In genomic region chr18:58044370-58045264, GRCh38 we compare ENCODE assay signal across 8 cellular contexts. TPM values are rescaled to one million over a fixed set of nuclear protein-coding genes. Genes with fewer than 3 reads are reported as not detected.
DNase-seq lines count a peak whose midpoint lies in the region; ATAC-seq and TF ChIP-seq lines count a peak whose summit lies in the region.

No MANE protein-coding gene starts in this region.

- peak overlapping the region; percentile 98 for H3K4me3 Mint-ChIP-seq in osteocyte (ENCODE audit: unreplicated experiment)

- H3K4me1 ChIP-seq in BLaER1 (peaks cover 25% of the 10 kb centered on the region), OCI-LY7 (ENCODE audit: insufficient read depth, low read length, poor library complexity, severe bottlenecking) (peaks cover 6% of the 10 kb centered on the region), aorta (ENCODE audit: control insufficient read depth in 1 of 2, insufficient read depth in 2 of 2, low read length in 2 of 2) (peaks cover 0 to 2% of the 10 kb centered on the region in 2 donors)

- peak overlapping the region; percentile 99 for H3K4me3 ChIP-seq in BLaER1
- peak overlapping the region; percentile 78 for H3K4me3 ChIP-seq in OCI-LY7 (ENCODE audit: low read depth, low read length, poor library complexity, severe bottlenecking)
- peak overlapping the region; percentile 70 to 89 for H3K4me3 ChIP-seq in aorta (ENCODE audit: low read length in 2 of 2)

- H3K9ac ChIP-seq in BLaER1, result peak overlapping the region; percentile 82

- H3K9me2 ChIP-seq in OCI-LY7 (ENCODE audit: insufficient read depth, low read length), result no peaks in the 10 kb centered on the region

- H2AFZ ChIP-seq in OCI-LY7 (ENCODE audit: low read length), result peak overlapping the region; percentile 67

- BruUV-seq in OCI-LY7 (replicated peaks; lab: Mats Ljungman, UMichigan), result no TSS peak

- DNase-seq in OCI-LY7 (ENCODE audit: low spot score) (peak; percentile 40), activated gamma-delta T cell treated with Interleukin-2 at 50 U/mL for 16 hours (peak; percentile 28), germinal center (ENCODE audit: low spot score) (peak; percentile 38), osteocyte (ENCODE audit: extremely low spot score, unreplicated experiment) (no peak), aorta (peak; percentile 74 to 78)

- H3K4me1 Mint-ChIP-seq in osteocyte (ENCODE audit: unreplicated experiment), result peaks cover 28% of the 10 kb centered on the region

- H3K4me2 ChIP-seq in BLaER1 (peak overlapping the region; percentile 90), OCI-LY7 (ENCODE audit: low read length) (peak overlapping the region; percentile 80)

- H3K27me3 ChIP-seq in BLaER1 (no peaks in the 10 kb centered on the region; the same call in 1 of the 2 replicates), aorta (ENCODE audit: control insufficient read depth in 1 of 2, insufficient read depth in 2 of 2, low read length in 1 of 2) (no peaks in the 10 kb centered on the region)

- H3K9me3 Mint-ChIP-seq in osteocyte (ENCODE audit: unreplicated experiment), result no peaks in the 10 kb centered on the region

- H3K27ac ChIP-seq in BLaER1 (peak overlapping the region; percentile 74), OCI-LY7 (ENCODE audit: low read depth, low read length, poor library complexity, severe bottlenecking) (no peak overlapping the region), aorta (ENCODE audit: low read depth in 1 of 2, low read length in 2 of 2) (no peak overlapping the region)

- H3K27me3 Mint-ChIP-seq in osteocyte (ENCODE audit: unreplicated experiment), result peaks cover 3% of the 10 kb centered on the region

- WGBS in aorta, 2 donors, result 0 to 1% methylated on average over 71 to 95 of the region's 95 CpGs

- POLR2A ChIA-PET in OCI-LY7 (lab: Charles Lee), result no interaction called here

- ATAC-seq in GM19035 (IDR thresholded peaks at IDR 0.05; ENCODE audit: unreplicated experiment) (peak; percentile 42), HG03139 (IDR thresholded peaks at IDR 0.05; ENCODE audit: unreplicated experiment) (peak; percentile 36), aorta (ENCODE audit: low FRiP score) (peak; percentile 30)

- H3K9me3 ChIP-seq in BLaER1, result no peaks in the 10 kb centered on the region
- H3K9me3 ChIP-seq in OCI-LY7 (ENCODE audit: low read length), result no peaks in the 10 kb centered on the region
- no peaks in the 10 kb centered on the region for H3K9me3 ChIP-seq in aorta (ENCODE audit: control insufficient read depth, low read length)

- H4K20me1 ChIP-seq in BLaER1 (peaks cover 9% of the 10 kb centered on the region; the same call in 1 of the 2 replicates), OCI-LY7 (ENCODE audit: insufficient read depth, low read length) (no peaks in the 10 kb centered on the region)

- H3K36me3 ChIP-seq in BLaER1, result no peaks in the 10 kb centered on the region
- no peaks in the 10 kb centered on the region for H3K36me3 ChIP-seq in OCI-LY7 (ENCODE audit: insufficient read depth, low read length)
- no peaks in the 10 kb centered on the region for H3K36me3 ChIP-seq in aorta (ENCODE audit: control insufficient read depth in 1 of 2, insufficient read depth in 2 of 2, low read length in 1 of 2)

- no peaks in the 10 kb centered on the region for H3K36me3 Mint-ChIP-seq in osteocyte (ENCODE audit: unreplicated experiment)

- intact Hi-C loops in OCI-LY7 (cut with micrococcal nuclease; ENCODE audit: unreplicated experiment) (loop anchor here (5.0 to 10.0 kb wide), 2 partner anchors 93 to 720 kb away; no protein-coding TSS in a partner anchor), aorta (cut with DNase I) (loop anchor here (5.0 to 10.0 kb wide), 4 partner anchors 160 to 420 kb away; partner anchors contain the start of gene NARS1 (in 2 of the 2))

- H3K27ac Mint-ChIP-seq in osteocyte (ENCODE audit: unreplicated experiment), result peak overlapping the region; percentile 73

- no peaks in the 10 kb centered on the region for H3K79me2 ChIP-seq in OCI-LY7 (ENCODE audit: insufficient read depth, low read depth, low read length)

- CTCF ChIA-PET in OCI-LY7 (lab: Charles Lee; ENCODE audit: unreplicated experiment), result no interaction called here

- TF ChIP-seq CTCF in OCI-LY7 (conservative IDR thresholded peaks at IDR 0.05; ENCODE audit: low read length) (no peak), osteocyte (IDR thresholded peaks at IDR 0.05) (no peak)

RNA-seq across cellular contexts. Expression of gene NEDD4L, which starts 0.6 kb away (rescaled TPM):
- total RNA-seq in OCI-LY7 (2014; rRNA removed; shearing (Covaris generic)), result 3.3 and 3.4 TPM in 2 replicates
- 3.2 and 3.6 TPM in 2 replicates for total RNA-seq in OCI-LY7 (2022)
- total RNA-seq in osteocyte, result 40.0 and 41.1 TPM in 2 replicates
- total RNA-seq in aorta, result 10 to 100 TPM; 20.9 to 24.0 TPM
- polyA plus RNA-seq in aorta, result 10 to 100 TPM in 1 of 2 donors, 1 to 10 TPM in 1; 4.0 to 14.8 TPM
